25 cellular contexts compared by ENCODE assay signal in genomic region chr15:47754312-47754711, GRCh38. TPM values are rescaled to one million over a fixed set of nuclear protein-coding genes. Genes with fewer than 3 reads are reported as not detected.
"Had no signal": no experiment of that assay in that cellular context is flagged by ENCODE, and none has a peak within 500 bp of the region (broad histone marks: within the 10 kb centered on the region; RNA-seq: fewer than 3 reads in every experiment).

No MANE protein-coding gene starts in this region.

- H3K36me3 ChIP-seq: colonic mucosa, esophagus muscularis mucosa, lower lobe of right lung had no signal

- H3K4me1 Mint-ChIP-seq: naive B cell had no signal

- DNase-seq: activated CD4-positive, alpha-beta T cell treated with anti-CD3 and anti-CD28 coated beads for 4 hours; activated CD4-positive, alpha-beta T cell treated with anti-CD3 and anti-CD28 coated beads, Interleukin-2, amount 50 U/mL, for 48 hours; activated CD4-positive, CD25-positive, alpha-beta regulatory T cell; activated CD8-positive, alpha-beta memory T cell treated with anti-CD3 and anti-CD28 coated beads, Interleukin-2, amount 50 U/mL, for 48 hours; activated naive CD4-positive, alpha-beta T cell treated with anti-CD3 and anti-CD28 coated beads for 36 hours; activated T-cell treated with anti-CD3 and anti-CD28 coated beads, Interleukin-2, amount 50 U/mL, for 4 hours; amygdala; colonic mucosa; dorsolateral prefrontal cortex; effector memory CD8-positive, alpha-beta T cell; heart right ventricle; islet precursor cell; lower lobe of right lung; naive B cell; nucleus accumbens; right cardiac atrium; stimulated activated CD4-positive, alpha-beta T cell treated with anti-CD3 and anti-CD28 coated beads, Interleukin-12 subunit alpha, Interleukin-12 subunit beta, amount 100 ng/mL, for 4 hours; stimulated activated CD4-positive, alpha-beta T cell treated with anti-CD3 and anti-CD28 coated beads, Interleukin-4, amount 100 ng/mL, for 4 hours; substantia nigra; tibial artery had no signal

- H3K36me3 Mint-ChIP-seq: naive B cell had no signal

- H3K4me1 ChIP-seq: colonic mucosa, lower lobe of right lung, parathyroid adenoma, tibial artery had no signal

- H3K27ac Mint-ChIP-seq: activated naive CD4-positive, alpha-beta T cell treated with anti-CD3 and anti-CD28 coated beads for 36 hours; effector memory CD8-positive, alpha-beta T cell; naive B cell; stimulated activated naive CD8-positive, alpha-beta T cell treated with anti-CD3 and anti-CD28 coated beads, Interleukin-15, Interleukin-2, amounts not matched to agents 100 ng/mL and 50 ng/mL, for 24 hours had no signal

- H3K4me3 ChIP-seq: colonic mucosa, dorsolateral prefrontal cortex, esophagus muscularis mucosa, heart right ventricle, lower lobe of right lung, tibial artery had no signal

- H3K4me3 Mint-ChIP-seq: activated naive CD4-positive, alpha-beta T cell treated with anti-CD3 and anti-CD28 coated beads for 36 hours; activated T-cell treated with anti-CD3 and anti-CD28 coated beads, Interleukin-2, amount 50 U/mL, for 4 hours; effector memory CD8-positive, alpha-beta T cell; naive B cell; stimulated activated naive CD8-positive, alpha-beta T cell treated with anti-CD3 and anti-CD28 coated beads, Interleukin-15, Interleukin-2, amounts not matched to agents 100 ng/mL and 50 ng/mL, for 24 hours had no signal

- H3K27me3 ChIP-seq: colonic mucosa, dorsolateral prefrontal cortex, esophagus muscularis mucosa, heart right ventricle, tibial artery had no signal

- H3K27me3 Mint-ChIP-seq: effector memory CD8-positive, alpha-beta T cell; naive B cell; stimulated activated naive CD8-positive, alpha-beta T cell treated with anti-CD3 and anti-CD28 coated beads, Interleukin-15, Interleukin-2, amounts not matched to agents 100 ng/mL and 50 ng/mL, for 24 hours had no signal

- H3K9me3 ChIP-seq: colonic mucosa had no signal

- ATAC-seq: activated T-cell treated with anti-CD3 and anti-CD28 coated beads, Interleukin-2, amount 50 U/mL, for 4 hours; effector memory CD8-positive, alpha-beta T cell; heart right ventricle; left lobe of liver; lower lobe of right lung; right cardiac atrium had no signal

- H3K27ac ChIP-seq: colonic mucosa, dorsolateral prefrontal cortex, esophagus muscularis mucosa, heart right ventricle, lower lobe of right lung, parathyroid adenoma, tibial artery had no signal

RNA-seq across cellular contexts. Expression of gene SEMA6D, which starts 37.0 kb away (rescaled TPM):
- total RNA-seq: activated CD8-positive, alpha-beta memory T cell treated with anti-CD3 and anti-CD28 coated beads for 36 hours; activated naive CD4-positive, alpha-beta T cell treated with anti-CD3 and anti-CD28 coated beads for 36 hours; activated T-cell treated with anti-CD3 and anti-CD28 coated beads, Interleukin-2, amount 50 U/mL, for 4 hours had no signal
